Comparison of ENCODE assay signal across 8 cellular contexts in the genomic region with DNA sequence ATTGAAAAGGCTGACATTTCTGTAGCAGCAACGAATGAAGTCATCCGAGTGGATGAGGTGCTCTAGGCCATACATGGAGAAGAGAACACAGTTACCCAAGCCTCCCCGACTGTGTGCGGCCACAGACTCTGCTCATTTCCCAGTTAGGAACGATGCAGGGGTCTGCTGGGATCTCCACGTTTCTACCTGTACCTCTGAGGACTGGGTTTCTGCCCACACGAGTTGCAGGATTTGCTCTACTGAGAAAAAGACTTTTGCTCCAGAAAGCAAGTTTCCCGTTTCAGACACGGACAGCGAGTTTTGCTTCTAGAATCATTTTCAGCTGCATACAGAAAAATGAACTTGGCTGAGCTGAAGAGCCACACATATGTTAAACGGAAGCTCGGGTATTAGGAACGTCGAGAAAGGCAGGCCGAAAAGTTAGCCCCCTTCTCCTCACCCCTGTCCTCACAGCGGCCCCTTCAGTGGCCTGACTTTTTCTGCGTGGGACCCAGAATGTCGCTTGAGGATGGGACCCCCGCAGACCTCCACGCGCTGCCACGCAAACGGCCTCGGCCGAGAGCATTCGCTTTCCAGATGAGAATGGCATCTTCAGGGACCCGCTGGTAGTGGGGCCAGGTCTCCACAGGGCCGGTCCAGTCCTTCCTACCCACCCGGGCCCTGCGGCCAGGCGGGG. TPM values are rescaled to one million over a fixed set of nuclear protein-coding genes. Genes with fewer than 3 reads are reported as not detected.
DNase-seq lines count a peak whose midpoint lies in the region; ATAC-seq, FAIRE-seq and TF ChIP-seq lines count a peak whose summit lies in the region.

No MANE protein-coding gene starts in this region.

- POLR2A ChIA-PET in activated CD8-positive, alpha-beta T cell treated with anti-CD3 and anti-CD28 coated beads, Interleukin-2, amount 10 ng/mL, durations not matched to agents 7 days and 5 days (lab: Charles Lee): interaction anchor here (0.6 kb wide), 1 partner anchor 204 kb away, joined by 3 read pairs; no protein-coding TSS in a partner anchor

- H3K4me3 ChIP-seq in left ventricle myocardium inferior: peak overlapping the region; percentile 84
- H3K4me3 ChIP-seq in gastrocnemius medialis: peak overlapping the region; percentile 43 to 70 (median 62)

- peaks cover 76% of the 10 kb centered on the region for H3K27me3 Mint-ChIP-seq in activated CD8-positive, alpha-beta T cell treated with anti-CD3 and anti-CD28 coated beads, Interleukin-2, amount 10 ng/mL, durations not matched to agents 7 days and 5 days (ENCODE audit: low read depth)

- peak overlapping the region; percentile 24 for H3K4me3 Mint-ChIP-seq in activated CD8-positive, alpha-beta T cell treated with anti-CD3 and anti-CD28 coated beads, Interleukin-2, amount 10 ng/mL, durations not matched to agents 7 days and 5 days

- no peak overlapping the region for H3K27ac Mint-ChIP-seq in activated CD8-positive, alpha-beta T cell treated with anti-CD3 and anti-CD28 coated beads, Interleukin-2, amount 10 ng/mL, durations not matched to agents 7 days and 5 days

- in situ Hi-C loops in gastrocnemius medialis (cut with MboI; ENCODE audit: low sequenced_read_pairs in 4 of 4): no loop called here

- FAIRE-seq in urothelium cell line (lab: Jason Lieb, UNC): no peak

- H3K27me3 ChIP-seq in left ventricle myocardium inferior (ENCODE audit: low read depth) (no peaks in the 10 kb centered on the region), gastrocnemius medialis (peaks cover 18 to 21% (median 18%) of the 10 kb centered on the region in 3 donors)

- peaks cover 34% of the 10 kb centered on the region for H3K4me1 Mint-ChIP-seq in activated CD8-positive, alpha-beta T cell treated with anti-CD3 and anti-CD28 coated beads, Interleukin-2, amount 10 ng/mL, durations not matched to agents 7 days and 5 days (ENCODE audit: low read depth)

- no peak for TF ChIP-seq CTCF in left ventricle myocardium inferior (IDR thresholded peaks at IDR 0.05; ENCODE audit: borderline replicate concordance)
- no peak for TF ChIP-seq CTCF in gastrocnemius medialis (IDR thresholded peaks at IDR 0.05 in 4 of 5, conservative IDR thresholded peaks at IDR 0.05 in 1 of 5)

- H3K4me1 ChIP-seq in left ventricle myocardium inferior (peaks cover 22% of the 10 kb centered on the region), gastrocnemius medialis (peaks cover 8 to 9% of the 10 kb centered on the region in 2 donors)

- H3K27ac ChIP-seq in left ventricle myocardium inferior (replicated peaks) (peak overlapping the region; percentile 86), gastrocnemius medialis (peak overlapping the region; percentile 63 to 85 (median 72))

- H3K36me3 Mint-ChIP-seq in activated CD8-positive, alpha-beta T cell treated with anti-CD3 and anti-CD28 coated beads, Interleukin-2, amount 10 ng/mL, durations not matched to agents 7 days and 5 days (ENCODE audit: low read depth): no peaks in the 10 kb centered on the region

- H3K9me3 Mint-ChIP-seq in activated CD8-positive, alpha-beta T cell treated with anti-CD3 and anti-CD28 coated beads, Interleukin-2, amount 10 ng/mL, durations not matched to agents 7 days and 5 days (ENCODE audit: insufficient read depth): no peaks in the 10 kb centered on the region

- H3K9me3 ChIP-seq in left ventricle myocardium inferior (replicated peaks) (no peaks in the 10 kb centered on the region), gastrocnemius medialis (no peaks in the 10 kb centered on the region)

- DNase-seq in NCI-H2227 (lab: John Stamatoyannopoulos, UW; ENCODE audit: unreplicated experiment) (peak; percentile 34), NCI-H2227 treated with DMSO at 0.1 percent for 48 hours (lab: John Stamatoyannopoulos, UW) (no peak), left ventricle myocardium inferior (no peak), gastrocnemius medialis (no peak), HuH-7 (ENCODE audit: low spot score) (no peak), urothelium cell line (ENCODE audit: low spot score) (no peak)
- no peak for DNase-seq in activated CD8-positive, alpha-beta T cell treated with anti-CD3 and anti-CD28 coated beads, Interleukin-2, amount 10 ng/mL, durations not matched to agents 7 days and 5 days

- H3K36me3 ChIP-seq in left ventricle myocardium inferior (no peaks in the 10 kb centered on the region), gastrocnemius medialis (no peaks in the 10 kb centered on the region)

- intact Hi-C loops in left ventricle myocardium inferior (cut with micrococcal nuclease) (no loop called here), gastrocnemius medialis (cut with DNase I; ENCODE audit: low total_unique reads) (loop anchor here (5.0 to 10.0 kb wide), 4 partner anchors 95 to 373 kb away; partner anchors contain the start of genes PPP4R1, TWSG1 and VAPA)

- TF ChIP-seq POLR2A in gastrocnemius medialis (IDR thresholded peaks at IDR 0.05): no peak

- CTCF ChIA-PET in activated CD8-positive, alpha-beta T cell treated with anti-CD3 and anti-CD28 coated beads, Interleukin-2, amount 10 ng/mL, durations not matched to agents 7 days and 5 days (lab: Charles Lee): no interaction called here

- ATAC-seq in activated CD8-positive, alpha-beta T cell treated with anti-CD3 and anti-CD28 coated beads, Interleukin-2, amount 10 ng/mL, durations not matched to agents 7 days and 5 days: no peak
- ATAC-seq in gastrocnemius medialis: peak; percentile 16 to 24
- ATAC-seq in HG02870 (IDR thresholded peaks at IDR 0.05; ENCODE audit: unreplicated experiment): no peak

RNA-seq across cellular contexts. Expression of gene RAB31, which starts 0.6 kb away (rescaled TPM):
- total RNA-seq in activated CD8-positive, alpha-beta T cell treated with anti-CD3 and anti-CD28 coated beads, Interleukin-2, amount 10 ng/mL, durations not matched to agents 7 days and 5 days: not detected
- 12.0 TPM for total RNA-seq in left ventricle myocardium inferior
- 1 to 10 TPM; 3.2 to 7.1 (median 4.4) TPM for total RNA-seq in gastrocnemius medialis

Comparison
In these comparisons a context has a peak if more than half of its experiments do, and no peak if none do; other contexts are left out.
1. ATAC-seq: peak in gastrocnemius medialis (2 of 2); none in activated CD8-positive, alpha-beta T cell treated with anti-CD3 and anti-CD28 coated beads, Interleukin-2, amount 10 ng/mL, durations not matched to agents 7 days and 5 days (single experiment) and HG02870 (single experiment).
2. RNA of gene RAB31, which starts 0.6 kb away (total RNA-seq): 12.0 TPM in left ventricle myocardium inferior (single experiment) and 3.2 to 7.1 TPM in gastrocnemius medialis; not detected in activated CD8-positive, alpha-beta T cell treated with anti-CD3 and anti-CD28 coated beads, Interleukin-2, amount 10 ng/mL, durations not matched to agents 7 days and 5 days; every median in the first group is over 4 times any median in the second.